ENCODE assay signal across 11 cellular contexts in genomic region chr17:50145532-50146229, GRCh38. TPM values are rescaled to one million over a fixed set of nuclear protein-coding genes. Genes with fewer than 3 reads are reported as not detected.
A peak's percentile ranks its signal among the peaks of the same experiment; 100 is the strongest.
DNase-seq lines count a peak whose midpoint lies in the region; ATAC-seq, FAIRE-seq and TF ChIP-seq lines count a peak whose summit lies in the region.
"Had no signal": no experiment of that assay in that cellular context is flagged by ENCODE, and none has a peak within 500 bp of the region (broad histone marks: within the 10 kb centered on the region; RNA-seq: fewer than 3 reads in every experiment).

No MANE protein-coding gene starts in this region.

- H3K4me1 Mint-ChIP-seq in activated T-cell treated with anti-CD3 and anti-CD28 coated beads, Interleukin-2, amount 50 U/mL, for 72 hours (ENCODE audit: low read depth): peaks cover 65% of the 10 kb centered on the region
- peaks cover 66% of the 10 kb centered on the region for H3K4me1 Mint-ChIP-seq in activated CD8-positive, alpha-beta T cell treated with anti-CD3 and anti-CD28 coated beads for 36 hours (ENCODE audit: low read depth)

- ATAC-seq in activated T-cell treated with anti-CD3 and anti-CD28 coated beads, Interleukin-2, amount 50 U/mL, for 72 hours (replicated peaks in 1 of 2): no peak
- ATAC-seq in activated CD8-positive, alpha-beta T cell treated with anti-CD3 and anti-CD28 coated beads for 36 hours: no peak
- ATAC-seq in HepG2 (no peak), GM19397 (IDR thresholded peaks at IDR 0.05; ENCODE audit: unreplicated experiment) (no peak)
- ATAC-seq in activated CD4-positive, CD25-positive, alpha-beta regulatory T cell treated with anti-CD3 and anti-CD28 coated beads, Interleukin-2, amount 50 U/mL, for 24 hours: no peak

- POLR2A ChIA-PET in activated CD8-positive, alpha-beta T cell treated with anti-CD3 and anti-CD28 coated beads for 36 hours (lab: Charles Lee): interaction anchor here (0.9 to 7.0 kb wide), 4 partner anchors 14 to 24 kb away, joined by 3 to 64 read pairs (median 4); no protein-coding TSS in a partner anchor
- POLR2A ChIA-PET in HepG2 (lab: Yijun Ruan, JAX): no interaction called here

- TF ChIP-seq POLR2A in HepG2 (IDR thresholded peaks at IDR 0.05; ENCODE audit: insufficient read depth in 1 of 2, low read depth in 2 of 2, low read length in 2 of 2) (no peak), testis (IDR thresholded peaks at IDR 0.05) (no peak)

- BruUV-seq in HepG2 (replicated peaks; lab: Mats Ljungman, UMichigan): no TSS peak

- peak overlapping the region; percentile 59 to 98 for H3K4me3 Mint-ChIP-seq in activated T-cell treated with anti-CD3 and anti-CD28 coated beads, Interleukin-2, amount 50 U/mL, for 72 hours
- no peak overlapping the region for H3K4me3 Mint-ChIP-seq in activated CD8-positive, alpha-beta T cell treated with anti-CD3 and anti-CD28 coated beads for 36 hours

- TF ChIP-seq RAD21 in HepG2 (CRISPR knock-in tag; IDR thresholded peaks at IDR 0.05): no peak

- H3K4me3 ChIP-seq in HepG2 (replicated peaks in 1 of 3; ENCODE audit: insufficient read depth in 1 of 3, low read depth in 2 of 3, low read length in 3 of 3) (no peak overlapping the region), testis (no peak overlapping the region)
- H3K4me3 ChIP-seq: hepatocyte, MG63 had no signal

- peak overlapping the region; percentile 68 for H3K27ac Mint-ChIP-seq in activated T-cell treated with anti-CD3 and anti-CD28 coated beads, Interleukin-2, amount 50 U/mL, for 72 hours
- peak overlapping the region; percentile 72 for H3K27ac Mint-ChIP-seq in activated CD8-positive, alpha-beta T cell treated with anti-CD3 and anti-CD28 coated beads for 36 hours

- FAIRE-seq in HepG2 (lab: Jason Lieb, UNC): no peak

- TF ChIP-seq EP300 in HepG2 (IDR thresholded peaks at IDR 0.05; ENCODE audit: low read depth in 2 of 2, low read length in 2 of 2) (no peak), HepG2 (CRISPR knock-in tag; IDR thresholded peaks at IDR 0.05; ENCODE audit: borderline replicate concordance) (no peak)

- peak overlapping the region; percentile 100; the same call in 1 of the 2 replicates for H3K4me2 ChIP-seq in HepG2 (ENCODE audit: low read depth, low read length)

- H3K36me3 ChIP-seq in HepG2 (replicated peaks in 1 of 2; ENCODE audit: control insufficient read depth in 1 of 2, insufficient read depth in 2 of 2, low read length in 2 of 2) (peaks cover 34 to 43% of the 10 kb centered on the region in 2 experiments), testis (ENCODE audit: low read depth, missing control alignments) (no peaks in the 10 kb centered on the region)

- no peak overlapping the region for H2AFZ ChIP-seq in HepG2 (ENCODE audit: low read length)
- H2AFZ ChIP-seq: hepatocyte had no signal

- H3K27me3 ChIP-seq in HepG2 (ENCODE audit: control insufficient read depth in 1 of 2, insufficient read depth in 2 of 2, low read length in 2 of 2) (no peaks in the 10 kb centered on the region), testis (no peaks in the 10 kb centered on the region)
- H3K27me3 ChIP-seq: BE2C, hepatocyte, MG63 had no signal

- peaks cover 25% of the 10 kb centered on the region for H3K79me2 ChIP-seq in HepG2 (ENCODE audit: insufficient read depth, low read length)

- in situ Hi-C loops in HepG2 (cut with HindIII; ENCODE audit: extremely low pct_ligation_motif_present, low pct_unique_long_range_greater_than_20kb): no loop called here

- no peaks in the 10 kb centered on the region for H3K27me3 Mint-ChIP-seq in activated T-cell treated with anti-CD3 and anti-CD28 coated beads, Interleukin-2, amount 50 U/mL, for 72 hours (ENCODE audit: low read depth)
- no peaks in the 10 kb centered on the region for H3K27me3 Mint-ChIP-seq in activated CD8-positive, alpha-beta T cell treated with anti-CD3 and anti-CD28 coated beads for 36 hours

- no peak overlapping the region for H3K9ac ChIP-seq in HepG2 (ENCODE audit: insufficient read depth, low read depth, low read length)

- H3K27ac ChIP-seq in HepG2 (ENCODE audit: extremely low read length, insufficient read depth, low read length): peak overlapping the region; percentile 11
- peak overlapping the region; percentile 6 to 7 for H3K27ac ChIP-seq in testis
- H3K27ac ChIP-seq: hepatocyte had no signal

- CTCF ChIA-PET in activated CD8-positive, alpha-beta T cell treated with anti-CD3 and anti-CD28 coated beads for 36 hours (lab: Charles Lee): interaction anchor here (0.7 to 9.6 kb wide), 10 partner anchors 9 to 52 kb away, joined by 3 to 102 read pairs (median 6); partner anchors contain the start of gene PDK2
- CTCF ChIA-PET in HepG2 (lab: Yijun Ruan, JAX; ENCODE audit: low intra/inter-chr PET ratio, low total read pairs): no interaction called here

- WGBS in HepG2 (ENCODE audit: low lambda C conversion rate): 83% methylated on average over 11 of the region's 11 CpGs
- 67 to 79% methylated on average over 11 of the region's 11 CpGs for WGBS in testis, 2 donors

- peaks cover 21 to 31% of the 10 kb centered on the region in 2 donors for H3K36me3 Mint-ChIP-seq in activated T-cell treated with anti-CD3 and anti-CD28 coated beads, Interleukin-2, amount 50 U/mL, for 72 hours (ENCODE audit: insufficient read depth in 2 of 2)
- peaks cover 55% of the 10 kb centered on the region for H3K36me3 Mint-ChIP-seq in activated CD8-positive, alpha-beta T cell treated with anti-CD3 and anti-CD28 coated beads for 36 hours (ENCODE audit: low read depth)

- DNase-seq in activated T-cell treated with anti-CD3 and anti-CD28 coated beads, Interleukin-2, amount 50 U/mL, for 72 hours: no peak
- DNase-seq in activated T-cell treated with anti-CD3 and anti-CD28 coated beads, Interleukin-2, amount 50 U/mL, for 48 hours: no peak
- no peak for DNase-seq in activated CD8-positive, alpha-beta T cell treated with anti-CD3 and anti-CD28 coated beads for 36 hours
- DNase-seq in HepG2 (ENCODE audit: low spot score) (no peak), testis (no peak), activated gamma-delta T cell treated with Interleukin-2 at 50 U/mL for 16 hours (no peak)
- DNase-seq: BE2C, MG63 had no signal

- peaks cover 11% of the 10 kb centered on the region; the same call in 1 of the 2 replicates for H4K20me1 ChIP-seq in HepG2 (ENCODE audit: insufficient read depth, low read length)

- no peak for TF ChIP-seq CTCF in activated CD8-positive, alpha-beta T cell treated with anti-CD3 and anti-CD28 coated beads for 36 hours (IDR thresholded peaks at IDR 0.05)
- TF ChIP-seq CTCF in HepG2 (CRISPR knock-in tag; IDR thresholded peaks at IDR 0.05) (no peak), testis (IDR thresholded peaks at IDR 0.05) (no peak)

- H3K4me1 ChIP-seq in HepG2 (ENCODE audit: insufficient read depth, low read length): peaks cover 42% of the 10 kb centered on the region
- H3K4me1 ChIP-seq in testis: peaks cover 36% of the 10 kb centered on the region

- H3K9me3 ChIP-seq in HepG2 (ENCODE audit: low read length) (no peaks in the 10 kb centered on the region), testis (no peaks in the 10 kb centered on the region)
- H3K9me3 ChIP-seq: BE2C, MG63 had no signal

- H3K9me3 Mint-ChIP-seq in activated T-cell treated with anti-CD3 and anti-CD28 coated beads, Interleukin-2, amount 50 U/mL, for 72 hours: no peaks in the 10 kb centered on the region
- H3K9me3 Mint-ChIP-seq in activated CD8-positive, alpha-beta T cell treated with anti-CD3 and anti-CD28 coated beads for 36 hours: no peaks in the 10 kb centered on the region

- intact Hi-C loops in activated CD8-positive, alpha-beta T cell treated with anti-CD3 and anti-CD28 coated beads for 36 hours (cut with micrococcal nuclease): no loop called here
- intact Hi-C loops in HepG2 (cut with micrococcal nuclease; ENCODE audit: unreplicated experiment): no loop called here
- intact Hi-C loops in testis (cut with DNase I; ENCODE audit: low total_unique reads): no loop called here

RNA-seq across cellular contexts. Expression of gene PPP1R9B, which starts 4.8 kb away (rescaled TPM):
- 100 to 1,000 TPM; 111 to 128 TPM for total RNA-seq in activated T-cell treated with anti-CD3 and anti-CD28 coated beads, Interleukin-2, amount 50 U/mL, for 72 hours
- 10 to 100 TPM; 52.4 to 56.4 TPM for total RNA-seq in activated CD8-positive, alpha-beta T cell treated with anti-CD3 and anti-CD28 coated beads for 36 hours
- total RNA-seq in HepG2 (2016; rRNA removed; fragmentation: Illumina TruSeq; extraction: Trizol) (11.0 and 15.8 TPM in 2 replicates), testis (10 to 100 TPM; 81.1 to 82.4 TPM)
- total RNA-seq in HepG2 (2016; cell fraction: cytosol; rRNA removed; fragmentation: Illumina TruSeq; extraction: Trizol; ENCODE audit: low read depth): 1.3 and 1.6 TPM in 2 replicates
- 8.3 and 16.2 TPM in 2 replicates for total RNA-seq in HepG2 (2016; cell fraction: insoluble cytoplasmic fraction; rRNA removed; fragmentation: Illumina TruSeq; extraction: Trizol)
- total RNA-seq in HepG2 (2016; cell fraction: membrane; rRNA removed; fragmentation: Illumina TruSeq; extraction: Trizol): 7.0 and 7.3 TPM in 2 replicates
- 10.9 and 13.5 TPM in 2 replicates for total RNA-seq in HepG2 (2016; cell fraction: nucleus; rRNA removed; fragmentation: Illumina TruSeq; extraction: Trizol)
- polyA plus RNA-seq in HepG2 (2011; rRNA removed) (8.7 and 9.4 TPM in 2 replicates), testis (ENCODE audit: insufficient read depth, low read depth, low replicate concordance) (49.1 TPM)
- 7.4 and 9.0 TPM in 2 replicates for polyA plus RNA-seq in HepG2 (2011; cell fraction: cytosol; rRNA removed)
- 13.1 and 16.4 TPM in 2 replicates for polyA plus RNA-seq in HepG2 (2011; cell fraction: nucleus; rRNA removed)
- polyA plus RNA-seq in HepG2 (2012): 9.8 and 11.6 TPM in 2 replicates
- polyA plus RNA-seq in HepG2 (2016; cell fraction: cytosol; fragmentation: Illumina TruSeq; extraction: Trizol; ENCODE audit: low read depth): 1.2 and 1.4 TPM in 2 replicates
- 14.2 and 17.2 TPM in 2 replicates for polyA plus RNA-seq in HepG2 (2016; cell fraction: insoluble cytoplasmic fraction; fragmentation: Illumina TruSeq; extraction: Trizol; ENCODE audit: low read depth)
- 7.2 TPM in 2 replicates for polyA plus RNA-seq in HepG2 (2016; cell fraction: membrane; fragmentation: Illumina TruSeq; extraction: Trizol; ENCODE audit: low read depth)
- 35.0 and 35.2 TPM in 2 replicates for polyA plus RNA-seq in HepG2 (2016; cell fraction: nucleus; fragmentation: Illumina TruSeq; extraction: Trizol; ENCODE audit: insufficient read depth, low read depth)
- polyA minus RNA-seq in HepG2 (2011; rRNA and poly(A)+ RNA removed; ENCODE audit: low replicate concordance): 15.4 and 32.3 TPM in 2 replicates
- 7.3 and 11.8 TPM in 2 replicates for polyA minus RNA-seq in HepG2 (2011; cell fraction: cytosol; rRNA and poly(A)+ RNA removed)
- polyA minus RNA-seq in HepG2 (2011; cell fraction: nucleus; rRNA and poly(A)+ RNA removed): 7.8 and 9.3 TPM in 2 replicates

RNA-seq across cellular contexts. Expression of gene SAMD14, which starts 15.7 kb away (rescaled TPM):
- total RNA-seq in activated T-cell treated with anti-CD3 and anti-CD28 coated beads, Interleukin-2, amount 50 U/mL, for 72 hours: 1 to 10 TPM; 3.3 to 6.9 TPM
- total RNA-seq in activated CD8-positive, alpha-beta T cell treated with anti-CD3 and anti-CD28 coated beads for 36 hours: 1 to 10 TPM in 1 of 2 experiments, under 1 TPM in 1; 0.47 to 1.3 TPM
- total RNA-seq in HepG2 (2016; rRNA removed; fragmentation: Illumina TruSeq; extraction: Trizol) (0.07 TPM in 1 of 2 replicates, not detected in the other), testis (1 to 10 TPM; 3.2 to 3.3 TPM)
- total RNA-seq in HepG2 (2016; cell fraction: cytosol; rRNA removed; fragmentation: Illumina TruSeq; extraction: Trizol; ENCODE audit: low read depth): 0.18 and 0.20 TPM in 2 replicates
- total RNA-seq in HepG2 (2016; cell fraction: insoluble cytoplasmic fraction; rRNA removed; fragmentation: Illumina TruSeq; extraction: Trizol): 0.04 TPM in 1 of 2 replicates, not detected in the other
- total RNA-seq in HepG2 (2016; cell fraction: membrane; rRNA removed; fragmentation: Illumina TruSeq; extraction: Trizol): 0.09 and 0.14 TPM in 2 replicates
- 0.09 TPM in 2 replicates for total RNA-seq in HepG2 (2016; cell fraction: nucleus; rRNA removed; fragmentation: Illumina TruSeq; extraction: Trizol)
- polyA plus RNA-seq in HepG2 (2011; rRNA removed) (0.22 TPM in 1 of 2 replicates, not detected in the other), testis (ENCODE audit: insufficient read depth, low read depth, low replicate concordance) (5.2 TPM)
- polyA plus RNA-seq in HepG2 (2011; cell fraction: cytosol; rRNA removed): 0.01 and 0.04 TPM in 2 replicates
- 0.24 and 0.29 TPM in 2 replicates for polyA plus RNA-seq in HepG2 (2011; cell fraction: nucleus; rRNA removed)
- polyA plus RNA-seq in HepG2 (2012): 0.08 and 0.11 TPM in 2 replicates
- not detected in 2 replicates for polyA plus RNA-seq in HepG2 (2016; cell fraction: cytosol; fragmentation: Illumina TruSeq; extraction: Trizol; ENCODE audit: low read depth)
- 0.16 TPM in 1 of 2 replicates, not detected in the other for polyA plus RNA-seq in HepG2 (2016; cell fraction: insoluble cytoplasmic fraction; fragmentation: Illumina TruSeq; extraction: Trizol; ENCODE audit: low read depth)
- 0.19 TPM in 2 replicates for polyA plus RNA-seq in HepG2 (2016; cell fraction: membrane; fragmentation: Illumina TruSeq; extraction: Trizol; ENCODE audit: low read depth)
- polyA plus RNA-seq in HepG2 (2016; cell fraction: nucleus; fragmentation: Illumina TruSeq; extraction: Trizol; ENCODE audit: insufficient read depth, low read depth): 0.53 TPM in 1 of 2 replicates, not detected in the other
- 0.28 and 0.30 TPM in 2 replicates for polyA minus RNA-seq in HepG2 (2011; rRNA and poly(A)+ RNA removed; ENCODE audit: low replicate concordance)
- polyA minus RNA-seq in HepG2 (2011; cell fraction: cytosol; rRNA and poly(A)+ RNA removed): 0.09 and 0.20 TPM in 2 replicates
- 0.39 and 0.99 TPM in 2 replicates for polyA minus RNA-seq in HepG2 (2011; cell fraction: nucleus; rRNA and poly(A)+ RNA removed)

RNA-seq across cellular contexts. Expression of gene SGCA, which starts 20.1 kb away (rescaled TPM):
- total RNA-seq in activated T-cell treated with anti-CD3 and anti-CD28 coated beads, Interleukin-2, amount 50 U/mL, for 72 hours: 1 to 10 TPM; 1.7 to 2.3 TPM
- total RNA-seq in activated CD8-positive, alpha-beta T cell treated with anti-CD3 and anti-CD28 coated beads for 36 hours: under 1 TPM in 1 of 2 experiments, not detected in 1; 0.34 TPM
- not detected in 2 replicates for total RNA-seq in HepG2 (2016; rRNA removed; fragmentation: Illumina TruSeq; extraction: Trizol)
- not detected in 2 replicates for total RNA-seq in HepG2 (2016; cell fraction: cytosol; rRNA removed; fragmentation: Illumina TruSeq; extraction: Trizol; ENCODE audit: low read depth)
- not detected in 2 replicates for total RNA-seq in HepG2 (2016; cell fraction: insoluble cytoplasmic fraction; rRNA removed; fragmentation: Illumina TruSeq; extraction: Trizol)
- total RNA-seq in HepG2 (2016; cell fraction: membrane; rRNA removed; fragmentation: Illumina TruSeq; extraction: Trizol): not detected in 2 replicates
- not detected in 2 replicates for total RNA-seq in HepG2 (2016; cell fraction: nucleus; rRNA removed; fragmentation: Illumina TruSeq; extraction: Trizol)
- polyA plus RNA-seq in HepG2 (2011; rRNA removed): not detected in 2 replicates
- not detected in 2 replicates for polyA plus RNA-seq in HepG2 (2011; cell fraction: cytosol; rRNA removed)
- polyA plus RNA-seq in HepG2 (2011; cell fraction: nucleus; rRNA removed): 0.42 TPM in 1 of 2 replicates, not detected in the other
- polyA plus RNA-seq in HepG2 (2012): not detected in 2 replicates
- polyA plus RNA-seq in HepG2 (2016; cell fraction: cytosol; fragmentation: Illumina TruSeq; extraction: Trizol; ENCODE audit: low read depth): not detected in 2 replicates
- not detected in 2 replicates for polyA plus RNA-seq in HepG2 (2016; cell fraction: insoluble cytoplasmic fraction; fragmentation: Illumina TruSeq; extraction: Trizol; ENCODE audit: low read depth)
- polyA plus RNA-seq in HepG2 (2016; cell fraction: membrane; fragmentation: Illumina TruSeq; extraction: Trizol; ENCODE audit: low read depth): not detected in 2 replicates
- polyA plus RNA-seq in HepG2 (2016; cell fraction: nucleus; fragmentation: Illumina TruSeq; extraction: Trizol; ENCODE audit: insufficient read depth, low read depth): not detected in 2 replicates
- 0.19 TPM in 1 of 2 replicates, not detected in the other for polyA minus RNA-seq in HepG2 (2011; rRNA and poly(A)+ RNA removed; ENCODE audit: low replicate concordance)
- not detected in 2 replicates for polyA minus RNA-seq in HepG2 (2011; cell fraction: cytosol; rRNA and poly(A)+ RNA removed)
- polyA minus RNA-seq in HepG2 (2011; cell fraction: nucleus; rRNA and poly(A)+ RNA removed): not detected in 2 replicates
- 1 to 10 TPM; 2.4 to 7.6 TPM for total RNA-seq in testis
- polyA plus RNA-seq in testis (ENCODE audit: insufficient read depth, low read depth, low replicate concordance): 33.1 TPM

RNA-seq across cellular contexts. Expression of gene PDK2, which starts 50.5 kb away (rescaled TPM):
- 10 to 100 TPM; 26.6 to 34.6 TPM for total RNA-seq in activated T-cell treated with anti-CD3 and anti-CD28 coated beads, Interleukin-2, amount 50 U/mL, for 72 hours
- 1 to 10 TPM; 6.0 to 7.7 TPM for total RNA-seq in activated CD8-positive, alpha-beta T cell treated with anti-CD3 and anti-CD28 coated beads for 36 hours
- total RNA-seq in HepG2 (2016; rRNA removed; fragmentation: Illumina TruSeq; extraction: Trizol) (18.5 and 19.2 TPM in 2 replicates), testis (10 to 100 TPM; 50.6 to 62.1 TPM)
- 6.4 and 13.9 TPM in 2 replicates for total RNA-seq in HepG2 (2016; cell fraction: cytosol; rRNA removed; fragmentation: Illumina TruSeq; extraction: Trizol; ENCODE audit: low read depth)
- 16.2 and 19.8 TPM in 2 replicates for total RNA-seq in HepG2 (2016; cell fraction: insoluble cytoplasmic fraction; rRNA removed; fragmentation: Illumina TruSeq; extraction: Trizol)
- 10.9 and 11.9 TPM in 2 replicates for total RNA-seq in HepG2 (2016; cell fraction: membrane; rRNA removed; fragmentation: Illumina TruSeq; extraction: Trizol)
- total RNA-seq in HepG2 (2016; cell fraction: nucleus; rRNA removed; fragmentation: Illumina TruSeq; extraction: Trizol): 10.9 and 12.5 TPM in 2 replicates
- polyA plus RNA-seq in HepG2 (2011; rRNA removed) (59.7 and 66.6 TPM in 2 replicates), testis (ENCODE audit: insufficient read depth, low read depth, low replicate concordance) (56.4 TPM)
- polyA plus RNA-seq in HepG2 (2011; cell fraction: cytosol; rRNA removed): 33.2 and 46.3 TPM in 2 replicates
- polyA plus RNA-seq in HepG2 (2011; cell fraction: nucleus; rRNA removed): 86.5 and 102 TPM in 2 replicates
- 17.2 and 27.4 TPM in 2 replicates for polyA plus RNA-seq in HepG2 (2012)
- polyA plus RNA-seq in HepG2 (2016; cell fraction: cytosol; fragmentation: Illumina TruSeq; extraction: Trizol; ENCODE audit: low read depth): 9.3 and 10.8 TPM in 2 replicates
- 22.3 and 32.8 TPM in 2 replicates for polyA plus RNA-seq in HepG2 (2016; cell fraction: insoluble cytoplasmic fraction; fragmentation: Illumina TruSeq; extraction: Trizol; ENCODE audit: low read depth)
- 12.0 and 14.3 TPM in 2 replicates for polyA plus RNA-seq in HepG2 (2016; cell fraction: membrane; fragmentation: Illumina TruSeq; extraction: Trizol; ENCODE audit: low read depth)
- polyA plus RNA-seq in HepG2 (2016; cell fraction: nucleus; fragmentation: Illumina TruSeq; extraction: Trizol; ENCODE audit: insufficient read depth, low read depth): 21.9 and 24.6 TPM in 2 replicates
- polyA minus RNA-seq in HepG2 (2011; rRNA and poly(A)+ RNA removed; ENCODE audit: low replicate concordance): 111 and 113 TPM in 2 replicates
- 22.7 and 28.5 TPM in 2 replicates for polyA minus RNA-seq in HepG2 (2011; cell fraction: cytosol; rRNA and poly(A)+ RNA removed)
- 44.5 and 48.7 TPM in 2 replicates for polyA minus RNA-seq in HepG2 (2011; cell fraction: nucleus; rRNA and poly(A)+ RNA removed)

RNA-seq across cellular contexts. Expression of gene COL1A1, which starts 55.8 kb away (rescaled TPM):
- 10 to 100 TPM in 1 of 2 donors, 1 to 10 TPM in 1; 9.8 to 10.3 TPM for total RNA-seq in activated T-cell treated with anti-CD3 and anti-CD28 coated beads, Interleukin-2, amount 50 U/mL, for 72 hours
- 1 to 10 TPM in 1 of 2 experiments, under 1 TPM in 1; 0.92 to 1.0 TPM for total RNA-seq in activated CD8-positive, alpha-beta T cell treated with anti-CD3 and anti-CD28 coated beads for 36 hours
- 0.17 TPM in 1 of 2 replicates, not detected in the other for total RNA-seq in HepG2 (2016; rRNA removed; fragmentation: Illumina TruSeq; extraction: Trizol)
- not detected in 2 replicates for total RNA-seq in HepG2 (2016; cell fraction: cytosol; rRNA removed; fragmentation: Illumina TruSeq; extraction: Trizol; ENCODE audit: low read depth)
- total RNA-seq in HepG2 (2016; cell fraction: insoluble cytoplasmic fraction; rRNA removed; fragmentation: Illumina TruSeq; extraction: Trizol): 0.03 and 0.06 TPM in 2 replicates
- 0.09 and 0.24 TPM in 2 replicates for total RNA-seq in HepG2 (2016; cell fraction: membrane; rRNA removed; fragmentation: Illumina TruSeq; extraction: Trizol)
- total RNA-seq in HepG2 (2016; cell fraction: nucleus; rRNA removed; fragmentation: Illumina TruSeq; extraction: Trizol): 0.68 and 0.72 TPM in 2 replicates
- 0.05 and 0.14 TPM in 2 replicates for polyA plus RNA-seq in HepG2 (2011; rRNA removed)
- 0.01 TPM in 1 of 2 replicates, not detected in the other for polyA plus RNA-seq in HepG2 (2011; cell fraction: cytosol; rRNA removed)
- 1.7 and 2.5 TPM in 2 replicates for polyA plus RNA-seq in HepG2 (2011; cell fraction: nucleus; rRNA removed)
- 0.19 TPM in 2 replicates for polyA plus RNA-seq in HepG2 (2012)
- polyA plus RNA-seq in HepG2 (2016; cell fraction: cytosol; fragmentation: Illumina TruSeq; extraction: Trizol; ENCODE audit: low read depth): 0.03 TPM in 1 of 2 replicates, not detected in the other
- polyA plus RNA-seq in HepG2 (2016; cell fraction: insoluble cytoplasmic fraction; fragmentation: Illumina TruSeq; extraction: Trizol; ENCODE audit: low read depth): 0.07 TPM in 1 of 2 replicates, not detected in the other
- not detected in 2 replicates for polyA plus RNA-seq in HepG2 (2016; cell fraction: membrane; fragmentation: Illumina TruSeq; extraction: Trizol; ENCODE audit: low read depth)
- polyA plus RNA-seq in HepG2 (2016; cell fraction: nucleus; fragmentation: Illumina TruSeq; extraction: Trizol; ENCODE audit: insufficient read depth, low read depth): 1.00 and 2.8 TPM in 2 replicates
- 35.8 TPM in 1 of 2 replicates, not detected in the other for polyA minus RNA-seq in HepG2 (2011; rRNA and poly(A)+ RNA removed; ENCODE audit: low replicate concordance)
- polyA minus RNA-seq in HepG2 (2011; cell fraction: cytosol; rRNA and poly(A)+ RNA removed): 0.70 and 0.79 TPM in 2 replicates
- polyA minus RNA-seq in HepG2 (2011; cell fraction: nucleus; rRNA and poly(A)+ RNA removed): 0.52 and 1.2 TPM in 2 replicates
- 10 to 100 TPM; 32.5 to 35.1 TPM for total RNA-seq in testis
- polyA plus RNA-seq in testis (ENCODE audit: insufficient read depth, low read depth, low replicate concordance): 557 TPM
